ENCODE assay signal across 8 cellular contexts in genomic region chr19:1172353-1173159, GRCh38. TPM values are rescaled to one million over a fixed set of nuclear protein-coding genes. Genes with fewer than 3 reads are reported as not detected.
DNase-seq lines count a peak whose midpoint lies in the region; ATAC-seq, FAIRE-seq and TF ChIP-seq lines count a peak whose summit lies in the region.

No MANE protein-coding gene starts in this region.

- TF ChIP-seq EP300 in A549 (IDR thresholded peaks at IDR 0.05) = no peak

- peaks cover 71% of the 10 kb centered on the region for H3K4me1 ChIP-seq in A549
- peaks cover 34 to 37% of the 10 kb centered on the region in 2 experiments for H3K4me1 ChIP-seq in neutrophil (ENCODE audit: control insufficient read depth in 1 of 2, insufficient read depth in 1 of 2, low read depth in 1 of 2, low read length in 1 of 2)

- FAIRE-seq in A549 (lab: Jason Lieb, UNC) (no peak), frontal cortex (lab: Jason Lieb, UNC) (no peak)

- peak overlapping the region; percentile 90 for H3K27ac Mint-ChIP-seq in HFFc6
- peak overlapping the region; percentile 29 for H3K27ac Mint-ChIP-seq in activated T-helper 1 cell treated with anti-CD3 and anti-CD28 coated beads, Interleukin-12 subunit alpha, Interleukin-12 subunit beta, Interleukin-2, Interleukin-4 antibody, amounts not matched to agents 30 ng/mL and 10 ng/mL and 1 ng/mL, durations not matched to agents 14 hours and 24 hours and 36 hours

- intact Hi-C loops in activated T-helper 1 cell treated with anti-CD3 and anti-CD28 coated beads, Interleukin-12 subunit alpha, Interleukin-12 subunit beta, Interleukin-2, Interleukin-4 antibody, amounts not matched to agents 30 ng/mL and 10 ng/mL and 1 ng/mL, durations not matched to agents 14 hours and 24 hours and 36 hours (cut with micrococcal nuclease) = no loop called here
- intact Hi-C loops in posterior vena cava (cut with DNase I) = loop anchor here (5.0 to 10.0 kb wide), 2 partner anchors 40 to 288 kb away; no protein-coding TSS in a partner anchor

- ATAC-seq in A549 = peak; percentile 20 to 48; a peak in 3 of 6 replicates
- ATAC-seq in HG03025 (IDR thresholded peaks at IDR 0.05; ENCODE audit: low FRiP score, unreplicated experiment) = no peak

- TF ChIP-seq CTCF in A549 (IDR thresholded peaks at IDR 0.05) = no peak
- TF ChIP-seq CTCF in HFFc6 (IDR thresholded peaks at IDR 0.05) = no peak; the same call in 1 of the 2 replicates
- no peak for TF ChIP-seq CTCF in neutrophil (IDR thresholded peaks at IDR 0.05)

- CTCF ChIA-PET in A549 (lab: Yijun Ruan, JAX) = no interaction called here

- no peaks in the 10 kb centered on the region for H3K27me3 ChIP-seq in neutrophil

- H3K9me3 ChIP-seq in A549 (no peaks in the 10 kb centered on the region), neutrophil (no peaks in the 10 kb centered on the region)

- 2% methylated on average over 14 of the region's 36 CpGs for WGBS in A549 (ENCODE audit: missing lambda C conversion rate)

- peaks cover 55% of the 10 kb centered on the region for H3K4me1 Mint-ChIP-seq in HFFc6 (ENCODE audit: low read depth)
- peaks cover 22% of the 10 kb centered on the region for H3K4me1 Mint-ChIP-seq in activated T-helper 1 cell treated with anti-CD3 and anti-CD28 coated beads, Interleukin-12 subunit alpha, Interleukin-12 subunit beta, Interleukin-2, Interleukin-4 antibody, amounts not matched to agents 30 ng/mL and 10 ng/mL and 1 ng/mL, durations not matched to agents 14 hours and 24 hours and 36 hours (ENCODE audit: low read depth)

- H3K4me2 ChIP-seq in A549 = peak overlapping the region; percentile 93

- DNase-seq in A549 (ENCODE audit: low read depth in 1 of 2, low spot score in 1 of 2) (peak in 1 of 2 experiments; percentile 54), HFFc6 (peak; percentile 77), frontal cortex (ENCODE audit: low spot score in 2 of 2) (peak; percentile 73 to 74), GM19238 (ENCODE audit: insufficient read length, low spot score) (no peak), posterior vena cava (ENCODE audit: low spot score) (no peak)
- no peak for DNase-seq in activated T-helper 1 cell treated with anti-CD3 and anti-CD28 coated beads, Interleukin-12 subunit alpha, Interleukin-12 subunit beta, Interleukin-2, Interleukin-4 antibody, amounts not matched to agents 30 ng/mL and 10 ng/mL and 1 ng/mL, durations not matched to agents 14 hours and 24 hours and 36 hours (ENCODE audit: low spot score)

- TF ChIP-seq POLR2A in A549 (IDR thresholded peaks at IDR 0.05; ENCODE audit: low read length) = no peak

- POLR2A ChIA-PET in A549 (lab: Yijun Ruan, JAX) = interaction anchor here (0.7 kb wide), 1 partner anchor 11 kb away, joined by 4 read pairs; no protein-coding TSS in a partner anchor

- H3K27ac ChIP-seq in A549 (peak overlapping the region; percentile 100), neutrophil (peak overlapping the region; percentile 98)

- peaks cover 14% of the 10 kb centered on the region for H3K36me3 Mint-ChIP-seq in HFFc6 (ENCODE audit: low read depth)
- H3K36me3 Mint-ChIP-seq in activated T-helper 1 cell treated with anti-CD3 and anti-CD28 coated beads, Interleukin-12 subunit alpha, Interleukin-12 subunit beta, Interleukin-2, Interleukin-4 antibody, amounts not matched to agents 30 ng/mL and 10 ng/mL and 1 ng/mL, durations not matched to agents 14 hours and 24 hours and 36 hours (ENCODE audit: low read depth) = peaks cover 15% of the 10 kb centered on the region

- peak overlapping the region; percentile 90 for H3K4me3 Mint-ChIP-seq in HFFc6
- peak overlapping the region; percentile 89 for H3K4me3 Mint-ChIP-seq in activated T-helper 1 cell treated with anti-CD3 and anti-CD28 coated beads, Interleukin-12 subunit alpha, Interleukin-12 subunit beta, Interleukin-2, Interleukin-4 antibody, amounts not matched to agents 30 ng/mL and 10 ng/mL and 1 ng/mL, durations not matched to agents 14 hours and 24 hours and 36 hours

- peak overlapping the region; percentile 98 for H3K4me3 ChIP-seq in A549
- H3K4me3 ChIP-seq in neutrophil (ENCODE audit: low read depth in 1 of 2, low read length in 1 of 2) = peak overlapping the region; percentile 90 to 92

- no peak for TF ChIP-seq RAD21 in A549 (conservative IDR thresholded peaks at IDR 0.05 in 1 of 2, IDR thresholded peaks at IDR 0.05 in 1 of 2)

- H3K27me3 Mint-ChIP-seq in HFFc6 (ENCODE audit: insufficient read depth) = peaks cover 7% of the 10 kb centered on the region
- no peaks in the 10 kb centered on the region for H3K27me3 Mint-ChIP-seq in activated T-helper 1 cell treated with anti-CD3 and anti-CD28 coated beads, Interleukin-12 subunit alpha, Interleukin-12 subunit beta, Interleukin-2, Interleukin-4 antibody, amounts not matched to agents 30 ng/mL and 10 ng/mL and 1 ng/mL, durations not matched to agents 14 hours and 24 hours and 36 hours (ENCODE audit: insufficient read depth)

- H3K9me3 Mint-ChIP-seq in HFFc6 = no peaks in the 10 kb centered on the region
- no peaks in the 10 kb centered on the region for H3K9me3 Mint-ChIP-seq in activated T-helper 1 cell treated with anti-CD3 and anti-CD28 coated beads, Interleukin-12 subunit alpha, Interleukin-12 subunit beta, Interleukin-2, Interleukin-4 antibody, amounts not matched to agents 30 ng/mL and 10 ng/mL and 1 ng/mL, durations not matched to agents 14 hours and 24 hours and 36 hours

- peaks cover 31% of the 10 kb centered on the region for H3K36me3 ChIP-seq in neutrophil

TF ChIP-seq in A549, 52 proteins besides CTCF, POLR2A, EP300 and RAD21 (continues in another document):
- TF ChIP-seq ZFP36 (IDR thresholded peaks at IDR 0.05; ENCODE audit: borderline replicate concordance, partially characterized antibody) (no peak), HOXB13 (CRISPR knock-in tag; IDR thresholded peaks at IDR 0.05; ENCODE audit: low read depth) (no peak), MAX (IDR thresholded peaks at IDR 0.05) (peak; percentile 18; the same call in 1 of the 2 replicates), POLR2AphosphoS2 (conservative IDR thresholded peaks at IDR 0.05; ENCODE audit: low read length) (no peak), MAFK (IDR thresholded peaks at IDR 0.05; ENCODE audit: partially characterized antibody) (no peak), NR3C1 (IDR thresholded peaks at IDR 0.05) (no peak), CHD4 (IDR thresholded peaks at IDR 0.05; ENCODE audit: borderline replicate concordance) (no peak)
- TF ChIP-seq, protein P1, sequence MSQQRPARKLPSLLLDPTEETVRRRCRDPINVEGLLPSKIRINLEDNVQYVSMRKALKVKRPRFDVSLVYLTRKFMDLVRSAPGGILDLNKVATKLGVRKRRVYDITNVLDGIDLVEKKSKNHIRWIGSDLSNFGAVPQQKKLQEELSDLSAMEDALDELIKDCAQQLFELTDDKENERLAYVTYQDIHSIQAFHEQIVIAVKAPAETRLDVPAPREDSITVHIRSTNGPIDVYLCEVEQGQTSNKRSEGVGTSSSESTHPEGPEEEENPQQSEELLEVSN (IDR thresholded peaks at IDR 0.05; ENCODE audit: borderline replicate concordance, low read depth) = 0 out of 2 replicates have a peak, but pooled peaks have one; percentile 17

RNA-seq across cellular contexts. Expression of gene SBNO2, which starts 1.5 kb away (rescaled TPM):
- polyA plus RNA-seq in A549 (2011; rRNA removed) = 6.8 and 8.4 TPM in 2 replicates
- 28.7 and 40.8 TPM in 2 replicates for polyA plus RNA-seq in A549 (2012; cell fraction: cytosol; rRNA removed)
- polyA plus RNA-seq in A549 (2012; cell fraction: nucleus; rRNA removed) = 118 and 161 TPM in 2 replicates
- 27.0 to 32.0 TPM (median 27.7 TPM) in 3 replicates for polyA plus RNA-seq in A549 (2017; fragmentation: RNase III; extraction: RNeasy Plus Mini Kit Qiagen cat#74134 plus additional on column Dnase treatment)
- 9.6 and 15.2 TPM in 2 replicates for polyA minus RNA-seq in A549 (2011; rRNA and poly(A)+ RNA removed)
- total RNA-seq in HFFc6 (2021; fragmentation: NEBNext Ultra II Directional; extraction: Animal tissue kit (Norgen Biotek cat#: 25700)) = 10 to 100 TPM; 33.7 to 49.8 (median 41.5) TPM
- total RNA-seq in activated T-helper 1 cell treated with anti-CD3 and anti-CD28 coated beads, Interleukin-12 subunit alpha, Interleukin-12 subunit beta, Interleukin-2, Interleukin-4 antibody, amounts not matched to agents 30 ng/mL and 10 ng/mL and 1 ng/mL, durations not matched to agents 14 hours and 24 hours and 36 hours = 95.5 and 96.9 TPM in 2 replicates
- 4.1 TPM for total RNA-seq in frontal cortex
- total RNA-seq in posterior vena cava = 10 to 100 TPM; 63.5 to 71.0 TPM

RNA-seq across cellular contexts. Expression of gene STK11, which starts 33.0 kb away (rescaled TPM):
- polyA plus RNA-seq in A549 (2011; rRNA removed) = 12.2 and 16.2 TPM in 2 replicates
- polyA plus RNA-seq in A549 (2012; cell fraction: cytosol; rRNA removed) = 35.2 and 42.6 TPM in 2 replicates
- polyA plus RNA-seq in A549 (2012; cell fraction: nucleus; rRNA removed) = 108 and 121 TPM in 2 replicates
- 33.6 to 34.2 TPM (median 34.0 TPM) in 3 replicates for polyA plus RNA-seq in A549 (2017; fragmentation: RNase III; extraction: RNeasy Plus Mini Kit Qiagen cat#74134 plus additional on column Dnase treatment)
- 18.6 and 21.3 TPM in 2 replicates for polyA minus RNA-seq in A549 (2011; rRNA and poly(A)+ RNA removed)
- 10 to 100 TPM; 52.9 to 59.1 (median 56.7) TPM for total RNA-seq in HFFc6 (2021; fragmentation: NEBNext Ultra II Directional; extraction: Animal tissue kit (Norgen Biotek cat#: 25700))
- total RNA-seq in activated T-helper 1 cell treated with anti-CD3 and anti-CD28 coated beads, Interleukin-12 subunit alpha, Interleukin-12 subunit beta, Interleukin-2, Interleukin-4 antibody, amounts not matched to agents 30 ng/mL and 10 ng/mL and 1 ng/mL, durations not matched to agents 14 hours and 24 hours and 36 hours = 69.6 and 71.3 TPM in 2 replicates
- 45.7 TPM for total RNA-seq in frontal cortex
- 10 to 100 TPM; 32.5 to 35.9 TPM for total RNA-seq in posterior vena cava

Comparison
In these comparisons a context has a peak if more than half of its experiments do, and no peak if none do; other contexts are left out.
1. DNase-seq: peak in HFFc6 (single experiment) and frontal cortex (2 of 2); none in activated T-helper 1 cell treated with anti-CD3 and anti-CD28 coated beads, Interleukin-12 subunit alpha, Interleukin-12 subunit beta, Interleukin-2, Interleukin-4 antibody, amounts not matched to agents 30 ng/mL and 10 ng/mL and 1 ng/mL, durations not matched to agents 14 hours and 24 hours and 36 hours (single experiment), GM19238 (single experiment) and posterior vena cava (single experiment).